In genomic region chr1:117093091-117093534, GRCh38 we compare ENCODE assay signal across 1 cellular context.
TF ChIP-seq lines count a peak whose summit lies in the region.

No MANE protein-coding gene starts in this region.

TF ChIP-seq in HEK293, 187 proteins besides CTCF, POLR2A, EP300 and RAD21 (continued from another document):
- TF ChIP-seq ZNF704 (tag by site-specific recombination; IDR thresholded peaks at IDR 0.05) (no peak), KLF8 (tag by site-specific recombination; IDR thresholded peaks at IDR 0.05) (no peak), PATZ1 (tag by site-specific recombination; IDR thresholded peaks at IDR 0.05) (no peak), SP3 (tag by site-specific recombination; IDR thresholded peaks at IDR 0.05) (no peak), INSM2 (tag by site-specific recombination; IDR thresholded peaks at IDR 0.05) (no peak), ZNF600 (tag by site-specific recombination; IDR thresholded peaks at IDR 0.05) (peak; percentile 82), ZNF629 (tag by site-specific recombination; IDR thresholded peaks at IDR 0.05) (peak; percentile 69; the same call in 1 of the 2 replicates), ZNF692 (tag by site-specific recombination; IDR thresholded peaks at IDR 0.05) (0 out of 2 replicates have a peak, but pooled peaks have one; percentile 26), ZNF24 (tag by site-specific recombination; IDR thresholded peaks at IDR 0.05) (no peak), ZXDB (tag by site-specific recombination; IDR thresholded peaks at IDR 0.05) (no peak), ZNF473 (tag by site-specific recombination; IDR thresholded peaks at IDR 0.05) (no peak), FEZF1 (tag by site-specific recombination; IDR thresholded peaks at IDR 0.05) (peak; percentile 70), ZNF48 (tag by site-specific recombination; IDR thresholded peaks at IDR 0.05) (no peak), ZNF184 (tag by site-specific recombination; IDR thresholded peaks at IDR 0.05) (no peak), ZBTB48 (tag by site-specific recombination; IDR thresholded peaks at IDR 0.05) (peak; percentile 33; the same call in 1 of the 2 replicates), ZNF596 (tag by site-specific recombination; IDR thresholded peaks at IDR 0.05) (no peak), ZNF626 (tag by site-specific recombination; IDR thresholded peaks at IDR 0.05) (no peak)
